Comparison of ENCODE assay signal across 7 cellular contexts in genomic region chr10:107413971-107414370, GRCh38.
"Had no signal": no experiment of that assay in that cellular context is flagged by ENCODE, and none has a peak within 500 bp of the region (broad histone marks: within the 10 kb centered on the region; RNA-seq: fewer than 3 reads in every experiment).

No MANE protein-coding gene starts in this region.

- H3K4me3 ChIP-seq: GM12878 had no signal

- FAIRE-seq: G401.6, GM12878, GM12891, GM18507, GM19239 had no signal

- ATAC-seq: GM12878 had no signal

- DNase-seq: GDM1, GF-D8 had no signal
